Comparison of ENCODE assay signal across 8 cellular contexts in genomic region chr12:112116232-112117060, GRCh38. TPM values are rescaled to one million over a fixed set of nuclear protein-coding genes. Genes with fewer than 3 reads are reported as not detected.
DNase-seq lines count a peak whose midpoint lies in the region; ATAC-seq lines count a peak whose summit lies in the region.

No MANE protein-coding gene starts in this region.

- no peaks in the 10 kb centered on the region for H3K36me3 Mint-ChIP-seq in CD8-positive, alpha-beta memory T cell

- H3K4me3 ChIP-seq in CD8-positive, alpha-beta memory T cell (ENCODE audit: low read length) = no peak overlapping the region

- H3K27me3 Mint-ChIP-seq in CD8-positive, alpha-beta memory T cell = peaks cover 0 to 9% of the 10 kb centered on the region in 2 donors

- peak; percentile 56 for ATAC-seq in HG03354 (IDR thresholded peaks at IDR 0.05; ENCODE audit: poor library complexity, severe bottlenecking, unreplicated experiment)
- no peak for ATAC-seq in stimulated activated naive CD8-positive, alpha-beta T cell treated with anti-CD3 and anti-CD28 coated beads, Interleukin-15, Interleukin-2, amounts not matched to agents 100 U/mL and 50 U/mL, for 24 hours

- peak overlapping the region in 1 of 8 donors; percentile 15 for H3K27ac Mint-ChIP-seq in CD8-positive, alpha-beta memory T cell

- CTCF ChIA-PET in CD8-positive, alpha-beta memory T cell (lab: Charles Lee) = no interaction called here

- H3K9me3 Mint-ChIP-seq in CD8-positive, alpha-beta memory T cell = no peaks in the 10 kb centered on the region

- peaks cover 0 to 9% (median 5%) of the 10 kb centered on the region in 3 donors for H3K4me1 Mint-ChIP-seq in CD8-positive, alpha-beta memory T cell

- H3K27me3 ChIP-seq in CD8-positive, alpha-beta memory T cell (ENCODE audit: insufficient read depth, low read length, poor library complexity, severe bottlenecking) = no peaks in the 10 kb centered on the region
- no peaks in the 10 kb centered on the region for H3K27me3 ChIP-seq in layer of hippocampus (ENCODE audit: control insufficient read depth, insufficient read depth, low read length)

- peak overlapping the region; percentile 65 for H3K27ac ChIP-seq in CD8-positive, alpha-beta memory T cell (ENCODE audit: low read depth, low read length)
- H3K27ac ChIP-seq in layer of hippocampus (ENCODE audit: low read depth, low read length) = peak overlapping the region; percentile 91

- DNase-seq in CD8-positive, alpha-beta memory T cell = no peak
- DNase-seq in OCI-M1 (lab: John Stamatoyannopoulos, UW) (peak; percentile 98), cerebellar cortex (ENCODE audit: low spot score) (peak; percentile 60), 8988T (no peak), LoVo (ENCODE audit: low spot score) (no peak)
- DNase-seq in stimulated activated naive CD8-positive, alpha-beta T cell treated with anti-CD3 and anti-CD28 coated beads, Interleukin-15, Interleukin-2, amounts not matched to agents 100 U/mL and 50 U/mL, for 24 hours = peak; percentile 28

- H3K9me3 ChIP-seq in CD8-positive, alpha-beta memory T cell (ENCODE audit: low read length) = no peaks in the 10 kb centered on the region

- POLR2A ChIA-PET in CD8-positive, alpha-beta memory T cell (lab: Charles Lee) = no interaction called here

- H3K36me3 ChIP-seq in CD8-positive, alpha-beta memory T cell (ENCODE audit: insufficient read depth, low read length) = no peaks in the 10 kb centered on the region

- H3K4me1 ChIP-seq in CD8-positive, alpha-beta memory T cell (ENCODE audit: insufficient read depth, low read length) = no peaks in the 10 kb centered on the region

- no peak overlapping the region for H3K4me3 Mint-ChIP-seq in CD8-positive, alpha-beta memory T cell

RNA-seq across cellular contexts. Expression of gene NAA25, which starts 7.9 kb away (rescaled TPM):
- total RNA-seq in CD8-positive, alpha-beta memory T cell = 10 to 100 TPM; 39.0 to 41.5 TPM
- 18.4 TPM for polyA plus RNA-seq in CD8-positive, alpha-beta memory T cell

RNA-seq across cellular contexts. Expression of gene TRAFD1, which starts 8.9 kb away (rescaled TPM):
- 10 to 100 TPM; 34.5 TPM for total RNA-seq in CD8-positive, alpha-beta memory T cell
- polyA plus RNA-seq in CD8-positive, alpha-beta memory T cell = 55.6 TPM

Comparison
In these comparisons a context has a peak if more than half of its experiments do, and no peak if none do; other contexts are left out.
1. DNase-seq: peak in OCI-M1 (single experiment), cerebellar cortex (single experiment) and stimulated activated naive CD8-positive, alpha-beta T cell treated with anti-CD3 and anti-CD28 coated beads, Interleukin-15, Interleukin-2, amounts not matched to agents 100 U/mL and 50 U/mL, for 24 hours (single experiment); none in CD8-positive, alpha-beta memory T cell (0 of 5), 8988T (single experiment) and LoVo (single experiment).